ENCODE assay signal across 10 cellular contexts in the genomic region with DNA sequence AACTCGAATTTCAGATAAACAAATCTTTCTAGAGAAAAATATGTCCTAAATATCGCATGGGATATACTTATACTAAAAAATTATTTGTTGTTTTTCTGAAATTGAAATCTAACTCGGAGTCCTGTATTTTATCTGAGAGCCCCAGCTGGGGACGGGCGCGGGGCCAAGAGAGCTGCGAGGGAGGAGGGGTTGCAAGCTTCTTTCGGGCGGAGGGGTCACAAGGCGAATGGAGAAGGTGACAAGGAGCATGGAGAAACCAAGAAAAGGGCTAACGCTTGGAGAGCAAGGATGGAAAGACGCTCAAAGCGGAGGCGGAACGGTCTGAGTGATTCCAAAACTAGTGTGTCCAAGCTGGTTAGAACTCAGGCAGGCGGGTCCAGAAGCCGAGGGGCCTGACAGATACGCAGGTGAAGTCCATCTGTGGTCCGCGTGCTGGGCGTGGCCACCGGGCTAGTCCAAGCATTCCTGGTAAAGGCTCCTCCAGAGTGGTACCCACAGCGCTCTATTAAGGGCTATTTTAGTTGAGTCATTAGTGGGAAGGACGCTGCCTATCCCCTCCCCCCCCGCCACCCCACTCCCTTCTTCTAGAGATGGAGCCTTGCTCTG. TPM values are rescaled to one million over a fixed set of nuclear protein-coding genes. Genes with fewer than 3 reads are reported as not detected.
DNase-seq lines count a peak whose midpoint lies in the region; ATAC-seq and TF ChIP-seq lines count a peak whose summit lies in the region.
"Had no signal": no experiment of that assay in that cellular context is flagged by ENCODE, and none has a peak within 500 bp of the region (broad histone marks: within the 10 kb centered on the region; RNA-seq: fewer than 3 reads in every experiment).

No MANE protein-coding gene starts in this region.

- TF ChIP-seq CTCF in breast epithelium (IDR thresholded peaks at IDR 0.05) (no peak), MCF 10A (IDR thresholded peaks at IDR 0.05; ENCODE audit: unreplicated experiment) (no peak)

- H3K27ac Mint-ChIP-seq in MCF 10A (ENCODE audit: low read depth, unreplicated experiment) (no peak overlapping the region), immature natural killer cell (no peak overlapping the region)
- H3K27ac Mint-ChIP-seq in activated naive CD8-positive, alpha-beta T cell treated with anti-CD3 and anti-CD28 coated beads for 36 hours = no peak overlapping the region

- H3K27me3 ChIP-seq in breast epithelium (peaks cover 2 to 28% of the 10 kb centered on the region in 2 donors), thymus (ENCODE audit: control insufficient read depth, insufficient read depth) (peaks cover 32% of the 10 kb centered on the region)

- intact Hi-C loops in breast epithelium (cut with DNase I; ENCODE audit: low total_unique reads) (no loop called here), MCF 10A (cut with micrococcal nuclease) (no loop called here)

- H3K4me3 Mint-ChIP-seq in MCF 10A (ENCODE audit: unreplicated experiment) (no peak overlapping the region), immature natural killer cell (peak overlapping the region; percentile 69 to 87 (median 77))
- H3K4me3 Mint-ChIP-seq in activated naive CD8-positive, alpha-beta T cell treated with anti-CD3 and anti-CD28 coated beads for 36 hours = peak overlapping the region; percentile 84

- ATAC-seq in GM18517 (IDR thresholded peaks at IDR 0.05; ENCODE audit: unreplicated experiment) (no peak), HG02588 (IDR thresholded peaks at IDR 0.05; ENCODE audit: unreplicated experiment) (no peak)

- H3K4me3 ChIP-seq in breast epithelium (peak overlapping the region in 2 of 3 donors; percentile 45 to 67), thymus (ENCODE audit: low read length) (peak overlapping the region; percentile 44)

- H3K9me3 ChIP-seq in breast epithelium (no peaks in the 10 kb centered on the region), thymus (ENCODE audit: control insufficient read depth) (no peaks in the 10 kb centered on the region)
- H3K9me3 ChIP-seq: pancreas had no signal

- no peak for TF ChIP-seq POLR2A in breast epithelium (IDR thresholded peaks at IDR 0.05)

- H3K9me3 Mint-ChIP-seq in MCF 10A (ENCODE audit: unreplicated experiment) (no peaks in the 10 kb centered on the region), immature natural killer cell (peaks cover 0 to 3% (median 0%) of the 10 kb centered on the region in 6 donors)
- no peaks in the 10 kb centered on the region for H3K9me3 Mint-ChIP-seq in activated naive CD8-positive, alpha-beta T cell treated with anti-CD3 and anti-CD28 coated beads for 36 hours

- H3K27me3 Mint-ChIP-seq in MCF 10A (ENCODE audit: insufficient read depth, unreplicated experiment) (peaks cover 40% of the 10 kb centered on the region), immature natural killer cell (ENCODE audit: low read depth in 3 of 3) (peaks cover 7 to 24% (median 19%) of the 10 kb centered on the region in 3 donors)
- H3K27me3 Mint-ChIP-seq in activated naive CD8-positive, alpha-beta T cell treated with anti-CD3 and anti-CD28 coated beads for 36 hours = peaks cover 59% of the 10 kb centered on the region

- H3K4me1 Mint-ChIP-seq in MCF 10A (ENCODE audit: insufficient read depth, unreplicated experiment) = no peaks in the 10 kb centered on the region
- peaks cover 22% of the 10 kb centered on the region for H3K4me1 Mint-ChIP-seq in activated naive CD8-positive, alpha-beta T cell treated with anti-CD3 and anti-CD28 coated beads for 36 hours
- H3K4me1 Mint-ChIP-seq in immature natural killer cell = peaks cover 19 to 26% of the 10 kb centered on the region in 2 donors

- H3K36me3 Mint-ChIP-seq in MCF 10A (ENCODE audit: insufficient read depth, unreplicated experiment) = no peaks in the 10 kb centered on the region
- peaks cover 2% of the 10 kb centered on the region for H3K36me3 Mint-ChIP-seq in activated naive CD8-positive, alpha-beta T cell treated with anti-CD3 and anti-CD28 coated beads for 36 hours
- H3K36me3 Mint-ChIP-seq in immature natural killer cell = no peaks in the 10 kb centered on the region

- no peak overlapping the region for H3K27ac ChIP-seq in breast epithelium
- H3K27ac ChIP-seq in thymus (ENCODE audit: low read depth) = no peak overlapping the region
- H3K27ac ChIP-seq: pancreas had no signal

- POLR2A ChIA-PET in MCF 10A (lab: Yijun Ruan, JAX) = interaction anchor here (1.5 kb wide), 1 partner anchor 43 kb away, joined by 6 read pairs; no protein-coding TSS in a partner anchor

- H3K36me3 ChIP-seq in breast epithelium = no peaks in the 10 kb centered on the region
- no peaks in the 10 kb centered on the region for H3K36me3 ChIP-seq in thymus (ENCODE audit: control insufficient read depth, insufficient read depth)
- H3K36me3 ChIP-seq: pancreas had no signal

- peaks cover 0 to 7% of the 10 kb centered on the region in 2 donors for H3K4me1 ChIP-seq in breast epithelium
- peaks cover 10% of the 10 kb centered on the region for H3K4me1 ChIP-seq in thymus (ENCODE audit: control insufficient read depth, insufficient read depth, low read length)

- DNase-seq in breast epithelium (ENCODE audit: low spot score in 2 of 2) (no peak), MCF 10A (ENCODE audit: unreplicated experiment) (no peak), immature natural killer cell (no peak), germinal center (ENCODE audit: low spot score) (no peak)
- DNase-seq in activated naive CD8-positive, alpha-beta T cell treated with anti-CD3 and anti-CD28 coated beads for 36 hours = no peak
- DNase-seq: C1 segment of cervical spinal cord had no signal

- BruUV-seq in MCF 10A (replicated peaks; lab: Mats Ljungman, UMichigan) = no TSS peak

- CTCF ChIA-PET in MCF 10A (lab: Yijun Ruan, JAX) = interaction anchor here (0.6 to 1.7 kb wide), 8 partner anchors 14 to 527 kb away, joined by 3 to 5 read pairs (median 4); no protein-coding TSS in a partner anchor

- whole genome bisulfite sequencing in thymus = 20% methylated on average over 25 of the region's 25 CpGs

RNA-seq across cellular contexts. Expression of gene ZNFX1, which starts 41.5 kb away (rescaled TPM):
- total RNA-seq in breast epithelium (10 to 100 TPM; 36.3 to 42.1 (median 36.7) TPM), MCF 10A (2022) (24.3 and 26.8 TPM in 2 replicates)
- 10 to 100 TPM; 45.8 to 48.0 TPM for total RNA-seq in activated naive CD8-positive, alpha-beta T cell treated with anti-CD3 and anti-CD28 coated beads for 36 hours
- polyA plus RNA-seq in immature natural killer cell (10 to 100 TPM; 17.2 to 59.2 (median 17.9) TPM), thymus (9.4 TPM)
